ENCODE assay signal across 19 cellular contexts in genomic region chr4:32142075-32142474, GRCh38.
A peak's percentile ranks its signal among the peaks of the same experiment; 100 is the strongest.
DNase-seq lines count a peak whose midpoint lies in the region; FAIRE-seq and TF ChIP-seq lines count a peak whose summit lies in the region.
"Had no signal": no experiment of that assay in that cellular context is flagged by ENCODE, and none has a peak within 500 bp of the region (broad histone marks: within the 10 kb centered on the region; RNA-seq: fewer than 3 reads in every experiment).

No MANE protein-coding gene starts in this region.

- no peak for TF ChIP-seq POLR2A in endothelial cell of umbilical vein (IDR thresholded peaks at IDR 0.05; ENCODE audit: low read depth, low read length)

- H3K9ac ChIP-seq in mammary epithelial cell (ENCODE audit: insufficient read depth, low read length) (no peak overlapping the region), endothelial cell of umbilical vein (replicated peaks; ENCODE audit: extremely low read depth, insufficient read depth, low read length) (no peak overlapping the region)

- TF ChIP-seq CTCF in MCF 10A (IDR thresholded peaks at IDR 0.05; ENCODE audit: unreplicated experiment), result no peak
- TF ChIP-seq CTCF in mammary epithelial cell (conservative IDR thresholded peaks at IDR 0.05 in 1 of 2, IDR thresholded peaks at IDR 0.05 in 1 of 2; ENCODE audit: extremely low read depth in 1 of 2, insufficient read depth in 1 of 2, low read depth in 1 of 2, low read length in 2 of 2), result no peak
- no peak for TF ChIP-seq CTCF in endothelial cell of umbilical vein (IDR thresholded peaks at IDR 0.05; ENCODE audit: extremely low read depth in 1 of 2, insufficient read depth in 1 of 2, low read depth in 1 of 2, low read length in 2 of 2)

- no peaks in the 10 kb centered on the region for H3K9me3 Mint-ChIP-seq in MCF 10A (ENCODE audit: unreplicated experiment)
- H3K9me3 Mint-ChIP-seq: H9 had no signal

- CTCF ChIA-PET in MCF 10A (lab: Yijun Ruan, JAX), result interaction anchor here (1.0 kb wide), 1 partner anchor 101 kb away, joined by 3 read pairs; no protein-coding TSS in a partner anchor
- CTCF ChIA-PET in mammary epithelial cell (lab: Charles Lee; ENCODE audit: low non-redundant PET), result no interaction called here
- CTCF ChIA-PET in endothelial cell of umbilical vein (lab: Charles Lee), result no interaction called here

- H3K4me3 Mint-ChIP-seq in MCF 10A (ENCODE audit: unreplicated experiment), result no peak overlapping the region
- H3K4me3 Mint-ChIP-seq: CD4-positive, alpha-beta memory T cell; H9 had no signal

- no peaks in the 10 kb centered on the region for H3K27me3 Mint-ChIP-seq in MCF 10A (ENCODE audit: insufficient read depth, unreplicated experiment)
- H3K27me3 Mint-ChIP-seq: CD4-positive, alpha-beta memory T cell had no signal

- dilution Hi-C loops in mammary epithelial cell (cut with HindIII; ENCODE audit: low sequenced_read_pairs) (no loop called here), endothelial cell of umbilical vein (cut with MboI; ENCODE audit: extremely low pct_ligation_motif_present, low sequenced_read_pairs) (no loop called here)

- H4K20me1 ChIP-seq in mammary epithelial cell (ENCODE audit: insufficient read depth, low read length), result no peaks in the 10 kb centered on the region
- H4K20me1 ChIP-seq in endothelial cell of umbilical vein (replicated peaks; ENCODE audit: control insufficient read depth, extremely low read depth, insufficient read depth, low read length), result no peaks in the 10 kb centered on the region

- no peak overlapping the region for H3K4me3 ChIP-seq in mammary epithelial cell (replicated peaks in 1 of 3; ENCODE audit: insufficient read depth in 1 of 3, low read depth in 2 of 3, low read length in 3 of 3)
- no peak overlapping the region for H3K4me3 ChIP-seq in endothelial cell of umbilical vein (replicated peaks in 1 of 3; ENCODE audit: insufficient read depth in 1 of 3, low read depth in 1 of 3, low read length in 3 of 3)

- BruUV-seq in MCF 10A (replicated peaks; lab: Mats Ljungman, UMichigan) (no TSS peak), mammary epithelial cell (replicated peaks; lab: Mats Ljungman, UMichigan) (no TSS peak), endothelial cell of umbilical vein (replicated peaks; lab: Mats Ljungman, UMichigan) (no TSS peak)

- H3K4me1 ChIP-seq in mammary epithelial cell (ENCODE audit: insufficient read depth, low read length) (peaks cover 26% of the 10 kb centered on the region), endothelial cell of umbilical vein (ENCODE audit: control insufficient read depth, extremely low read depth, insufficient read depth, low read length) (peaks cover 24% of the 10 kb centered on the region)

- H2AFZ ChIP-seq in mammary epithelial cell (ENCODE audit: low read depth, low read length), result no peak overlapping the region
- H2AFZ ChIP-seq in endothelial cell of umbilical vein (ENCODE audit: low read depth, low read length), result no peak overlapping the region

- H3K79me2 ChIP-seq in mammary epithelial cell (ENCODE audit: insufficient read depth, low read length), result no peaks in the 10 kb centered on the region
- no peaks in the 10 kb centered on the region for H3K79me2 ChIP-seq in endothelial cell of umbilical vein (ENCODE audit: control insufficient read depth, insufficient read depth, low read length)

- H3K27ac Mint-ChIP-seq in MCF 10A (ENCODE audit: low read depth, unreplicated experiment), result peak overlapping the region; percentile 88
- H3K27ac Mint-ChIP-seq: CD4-positive, alpha-beta memory T cell; H9 had no signal

- H3K36me3 Mint-ChIP-seq in MCF 10A (ENCODE audit: insufficient read depth, unreplicated experiment), result no peaks in the 10 kb centered on the region
- H3K36me3 Mint-ChIP-seq: CD4-positive, alpha-beta memory T cell had no signal

- POLR2A ChIA-PET in MCF 10A (lab: Yijun Ruan, JAX), result interaction anchor here (1.2 kb wide), 1 partner anchor 10 kb away, joined by 3 read pairs; no protein-coding TSS in a partner anchor
- POLR2A ChIA-PET in endothelial cell of umbilical vein (lab: Charles Lee), result no interaction called here

- in situ Hi-C loops in mammary epithelial cell (cut with MboI; ENCODE audit: low sequenced_read_pairs in 2 of 2), result no loop called here

- H3K9me3 ChIP-seq in mammary epithelial cell (replicated peaks; ENCODE audit: insufficient read depth, low read length), result no peaks in the 10 kb centered on the region
- no peaks in the 10 kb centered on the region for H3K9me3 ChIP-seq in endothelial cell of umbilical vein (replicated peaks; ENCODE audit: control insufficient read depth, insufficient read depth, low read length)

- no peaks in the 10 kb centered on the region for H3K27me3 ChIP-seq in mammary epithelial cell (ENCODE audit: insufficient read depth, low read length)
- H3K27me3 ChIP-seq in endothelial cell of umbilical vein (ENCODE audit: control insufficient read depth in 2 of 2, insufficient read depth in 2 of 2, low read length in 2 of 2), result no peaks in the 10 kb centered on the region

- no peak for DNase-seq in MCF 10A (ENCODE audit: unreplicated experiment)
- DNase-seq in mammary epithelial cell, result no peak
- peak; percentile 52 for DNase-seq in SKM-1 treated with dmso at 0.1 percent for 144 hours (lab: John Stamatoyannopoulos, UW; ENCODE audit: unreplicated experiment)
- peak; percentile 79 for DNase-seq in endothelial cell of umbilical vein (ENCODE audit: low read depth, low spot score)
- DNase-seq in HCEC 1CT, result no peak
- DNase-seq in activated CD4-positive, alpha-beta T cell treated with anti-CD3 and anti-CD28 coated beads, Interleukin-2, amount 50 U/mL, for 1 hour, result no peak
- DNase-seq in NCI-H2196 (lab: John Stamatoyannopoulos, UW; ENCODE audit: unreplicated experiment), result no peak
- DNase-seq in hippocampal formation (lab: John Stamatoyannopoulos, UW), result no peak
- DNase-seq: 8988T; CD4-positive, alpha-beta memory T cell; DMS79; H9; IMR-90; NCI-H1092 treated with DMSO at 0.1 percent for 48 hours; NCI-H1694 treated with DMSO at 0.1 percent for 48 hours; NCI-H69; SHP77 treated with DMSO at 0.1 percent for 48 hours; SW 1271 had no signal

- FAIRE-seq in endothelial cell of umbilical vein (lab: Jason Lieb, UNC), result peak; percentile 68
- FAIRE-seq: D721Med had no signal

- H3K4me2 ChIP-seq in mammary epithelial cell (ENCODE audit: insufficient read depth, low read depth, low read length) (no peak overlapping the region), endothelial cell of umbilical vein (ENCODE audit: insufficient read depth, low read length) (peak overlapping the region; percentile 79)

- H3K36me3 ChIP-seq in mammary epithelial cell (ENCODE audit: insufficient read depth, low read length), result no peaks in the 10 kb centered on the region
- no peaks in the 10 kb centered on the region for H3K36me3 ChIP-seq in endothelial cell of umbilical vein (ENCODE audit: control insufficient read depth in 2 of 2, extremely low read depth in 1 of 2, insufficient read depth in 2 of 2, low read length in 2 of 2)

- no peaks in the 10 kb centered on the region for H3K9me1 ChIP-seq in endothelial cell of umbilical vein (replicated peaks; ENCODE audit: control insufficient read depth, extremely low read depth, insufficient read depth, low read length)

- H3K27ac ChIP-seq in mammary epithelial cell (ENCODE audit: insufficient read depth, low read depth, low read length) (no peak overlapping the region), endothelial cell of umbilical vein (ENCODE audit: insufficient read depth, low read depth, low read length) (peak overlapping the region; percentile 84)

- H3K4me1 Mint-ChIP-seq in MCF 10A (ENCODE audit: insufficient read depth, unreplicated experiment), result peaks cover 12% of the 10 kb centered on the region
- H3K4me1 Mint-ChIP-seq: CD4-positive, alpha-beta memory T cell had no signal

- intact Hi-C loops in MCF 10A (cut with micrococcal nuclease) (no loop called here), mammary epithelial cell (cut with micrococcal nuclease) (no loop called here), endothelial cell of umbilical vein (cut with micrococcal nuclease) (loop anchor here (1.0 kb wide), 1 partner anchor 77 kb away; no protein-coding TSS in a partner anchor)

TF ChIP-seq in endothelial cell of umbilical vein, 7 proteins besides CTCF, POLR2A, EP300 and RAD21:
- TF ChIP-seq GATA2 (IDR thresholded peaks at IDR 0.05; ENCODE audit: insufficient read depth, insufficient read length, low read depth, low read length) (peak; percentile 83), FOS (IDR thresholded peaks at IDR 0.05; ENCODE audit: borderline replicate concordance, insufficient read depth, low read length) (peak; percentile 54), POLR2AphosphoS5 (IDR thresholded peaks at IDR 0.05; ENCODE audit: insufficient read depth, low read depth, low read length) (no peak), JUN (IDR thresholded peaks at IDR 0.05; ENCODE audit: borderline replicate concordance, insufficient read depth, insufficient read length, low read depth) (peak; percentile 10), EZH2 (IDR thresholded peaks at IDR 0.05; ENCODE audit: borderline replicate concordance, low read depth, low read length, severe bottlenecking) (no peak)

Comparison
In these comparisons a context has a peak if more than half of its experiments do, and no peak if none do; other contexts are left out.
1. DNase-seq: peak in SKM-1 treated with dmso at 0.1 percent for 144 hours (single experiment) and endothelial cell of umbilical vein (single experiment); none in MCF 10A (single experiment), mammary epithelial cell (single experiment), HCEC 1CT (single experiment), activated CD4-positive, alpha-beta T cell treated with anti-CD3 and anti-CD28 coated beads, Interleukin-2, amount 50 U/mL, for 1 hour (single experiment), NCI-H2196 (single experiment) and hippocampal formation (0 of 2).